In the genomic region with DNA sequence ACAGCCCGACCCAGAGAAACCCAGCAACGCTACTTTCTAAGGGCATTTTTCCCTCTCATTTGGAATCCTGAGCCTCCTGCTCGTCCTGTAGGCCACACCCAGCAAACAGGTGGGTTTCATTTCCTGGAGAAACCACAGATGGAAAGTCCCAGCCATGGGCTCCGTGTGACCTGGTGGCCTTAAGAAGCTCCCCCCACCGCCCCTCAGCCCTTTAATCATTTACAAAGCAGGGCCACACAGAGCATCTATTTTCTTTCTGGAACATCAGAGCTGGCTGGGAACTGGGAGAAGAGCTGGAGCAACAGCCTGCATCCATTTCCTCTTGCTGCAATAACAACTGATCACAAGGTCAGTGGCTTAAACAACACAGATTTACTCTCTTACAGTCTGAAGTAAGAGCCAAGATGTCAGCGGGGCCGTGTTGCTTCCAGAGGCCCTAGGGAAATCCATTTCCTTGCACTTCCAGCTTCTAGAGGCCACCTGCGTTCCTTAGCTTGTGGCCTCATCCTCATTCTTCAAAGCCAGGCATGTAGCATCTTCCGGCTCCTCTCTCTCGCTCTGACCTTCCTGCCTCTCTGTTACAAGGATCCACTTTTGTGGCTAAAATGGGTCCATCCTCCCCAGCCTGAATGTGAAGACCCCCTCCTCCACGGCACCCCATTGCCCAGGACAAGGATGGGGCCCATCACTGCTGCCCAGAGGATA, we compare ENCODE assay signal across 1 cellular context.
TF ChIP-seq lines count a peak whose summit lies in the region.

No MANE protein-coding gene starts in this region.

TF ChIP-seq in HepG2, 621 proteins besides CTCF, POLR2A, EP300 and RAD21 (continued from another document and continues in another):
- TF ChIP-seq, protein P1, sequence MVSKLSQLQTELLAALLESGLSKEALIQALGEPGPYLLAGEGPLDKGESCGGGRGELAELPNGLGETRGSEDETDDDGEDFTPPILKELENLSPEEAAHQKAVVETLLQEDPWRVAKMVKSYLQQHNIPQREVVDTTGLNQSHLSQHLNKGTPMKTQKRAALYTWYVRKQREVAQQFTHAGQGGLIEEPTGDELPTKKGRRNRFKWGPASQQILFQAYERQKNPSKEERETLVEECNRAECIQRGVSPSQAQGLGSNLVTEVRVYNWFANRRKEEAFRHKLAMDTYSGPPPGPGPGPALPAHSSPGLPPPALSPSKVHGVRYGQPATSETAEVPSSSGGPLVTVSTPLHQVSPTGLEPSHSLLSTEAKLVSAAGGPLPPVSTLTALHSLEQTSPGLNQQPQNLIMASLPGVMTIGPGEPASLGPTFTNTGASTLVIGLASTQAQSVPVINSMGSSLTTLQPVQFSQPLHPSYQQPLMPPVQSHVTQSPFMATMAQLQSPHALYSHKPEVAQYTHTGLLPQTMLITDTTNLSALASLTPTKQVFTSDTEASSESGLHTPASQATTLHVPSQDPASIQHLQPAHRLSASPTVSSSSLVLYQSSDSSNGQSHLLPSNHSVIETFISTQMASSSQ (IDR thresholded peaks at IDR 0.05; ENCODE audit: low read depth), result peak; percentile 86
- TF ChIP-seq, protein P1 (CRISPR knock-in tag; IDR thresholded peaks at IDR 0.05; ENCODE audit: borderline replicate concordance), result peak; percentile 90
- TF ChIP-seq SMARCE1 (IDR thresholded peaks at IDR 0.05; ENCODE audit: borderline replicate concordance) (no peak), RBM39 (IDR thresholded peaks at IDR 0.05; ENCODE audit: low read depth, low read length, poor library complexity, severe bottlenecking) (no peak), ZNF775 (CRISPR knock-in tag; IDR thresholded peaks at IDR 0.05; ENCODE audit: borderline replicate concordance) (no peak), SRF (IDR thresholded peaks at IDR 0.05; ENCODE audit: low read depth, low read length) (no peak), SSRP1 (CRISPR knock-in tag; IDR thresholded peaks at IDR 0.05) (no peak), HOXA3 (CRISPR knock-in tag; IDR thresholded peaks at IDR 0.05) (peak; percentile 12; the same call in 1 of the 2 replicates), ZC3H13 (CRISPR knock-in tag; IDR thresholded peaks at IDR 0.05) (no peak), CBFB (CRISPR knock-in tag; IDR thresholded peaks at IDR 0.05) (no peak), MIER3 (CRISPR knock-in tag; IDR thresholded peaks at IDR 0.05; ENCODE audit: borderline replicate concordance) (0 out of 2 replicates have a peak, but pooled peaks have one; percentile 46), ELF3 (CRISPR knock-in tag; IDR thresholded peaks at IDR 0.05) (peak; percentile 80), SP5 (CRISPR knock-in tag; IDR thresholded peaks at IDR 0.05; ENCODE audit: borderline replicate concordance, low read depth) (peak; percentile 61), ZNF10 (CRISPR knock-in tag; IDR thresholded peaks at IDR 0.05; ENCODE audit: borderline replicate concordance, low read depth) (no peak), FOXA3 (CRISPR knock-in tag; IDR thresholded peaks at IDR 0.05) (peak; percentile 43), KAT7 (CRISPR knock-in tag; IDR thresholded peaks at IDR 0.05; ENCODE audit: borderline replicate concordance) (no peak), NFATC3 (CRISPR knock-in tag; IDR thresholded peaks at IDR 0.05) (no peak), ZNF792 (CRISPR knock-in tag; IDR thresholded peaks at IDR 0.05) (peak; percentile 37; the same call in 1 of the 2 replicates), NFYC (CRISPR knock-in tag; IDR thresholded peaks at IDR 0.05) (no peak), CAMTA2 (CRISPR knock-in tag; IDR thresholded peaks at IDR 0.05; ENCODE audit: borderline replicate concordance) (no peak), ZNF501 (CRISPR knock-in tag; IDR thresholded peaks at IDR 0.05) (peak; percentile 87), ZNF720 (CRISPR knock-in tag; IDR thresholded peaks at IDR 0.05) (0 out of 2 replicates have a peak, but pooled peaks have one; percentile 23)
- TF ChIP-seq, protein P2, sequence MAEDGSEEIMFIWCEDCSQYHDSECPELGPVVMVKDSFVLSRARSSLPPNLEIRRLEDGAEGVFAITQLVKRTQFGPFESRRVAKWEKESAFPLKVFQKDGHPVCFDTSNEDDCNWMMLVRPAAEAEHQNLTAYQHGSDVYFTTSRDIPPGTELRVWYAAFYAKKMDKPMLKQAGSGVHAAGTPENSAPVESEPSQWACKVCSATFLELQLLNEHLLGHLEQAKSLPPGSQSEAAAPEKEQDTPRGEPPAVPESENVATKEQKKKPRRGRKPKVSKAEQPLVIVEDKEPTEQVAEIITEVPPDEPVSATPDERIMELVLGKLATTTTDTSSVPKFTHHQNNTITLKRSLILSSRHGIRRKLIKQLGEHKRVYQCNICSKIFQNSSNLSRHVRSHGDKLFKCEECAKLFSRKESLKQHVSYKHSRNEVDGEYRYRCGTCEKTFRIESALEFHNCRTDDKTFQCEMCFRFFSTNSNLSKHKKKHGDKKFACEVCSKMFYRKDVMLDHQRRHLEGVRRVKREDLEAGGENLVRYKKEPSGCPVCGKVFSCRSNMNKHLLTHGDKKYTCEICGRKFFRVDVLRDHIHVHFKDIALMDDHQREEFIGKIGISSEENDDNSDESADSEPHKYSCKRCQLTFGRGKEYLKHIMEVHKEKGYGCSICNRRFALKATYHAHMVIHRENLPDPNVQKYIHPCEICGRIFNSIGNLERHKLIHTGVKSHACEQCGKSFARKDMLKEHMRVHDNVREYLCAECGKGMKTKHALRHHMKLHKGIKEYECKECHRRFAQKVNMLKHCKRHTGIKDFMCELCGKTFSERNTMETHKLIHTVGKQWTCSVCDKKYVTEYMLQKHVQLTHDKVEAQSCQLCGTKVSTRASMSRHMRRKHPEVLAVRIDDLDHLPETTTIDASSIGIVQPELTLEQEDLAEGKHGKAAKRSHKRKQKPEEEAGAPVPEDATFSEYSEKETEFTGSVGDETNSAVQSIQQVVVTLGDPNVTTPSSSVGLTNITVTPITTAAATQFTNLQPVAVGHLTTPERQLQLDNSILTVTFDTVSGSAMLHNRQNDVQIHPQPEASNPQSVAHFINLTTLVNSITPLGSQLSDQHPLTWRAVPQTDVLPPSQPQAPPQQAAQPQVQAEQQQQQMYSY (CRISPR knock-in tag; IDR thresholded peaks at IDR 0.05), result peak; percentile 23; the same call in 1 of the 2 replicates
- TF ChIP-seq, protein P3, sequence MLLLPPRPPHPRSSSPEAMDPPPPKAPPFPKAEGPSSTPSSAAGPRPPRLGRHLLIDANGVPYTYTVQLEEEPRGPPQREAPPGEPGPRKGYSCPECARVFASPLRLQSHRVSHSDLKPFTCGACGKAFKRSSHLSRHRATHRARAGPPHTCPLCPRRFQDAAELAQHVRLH (CRISPR knock-in tag; IDR thresholded peaks at IDR 0.05; ENCODE audit: borderline replicate concordance, low read depth), result 0 out of 2 replicates have a peak, but pooled peaks have one; percentile 10
- TF ChIP-seq, protein P4, sequence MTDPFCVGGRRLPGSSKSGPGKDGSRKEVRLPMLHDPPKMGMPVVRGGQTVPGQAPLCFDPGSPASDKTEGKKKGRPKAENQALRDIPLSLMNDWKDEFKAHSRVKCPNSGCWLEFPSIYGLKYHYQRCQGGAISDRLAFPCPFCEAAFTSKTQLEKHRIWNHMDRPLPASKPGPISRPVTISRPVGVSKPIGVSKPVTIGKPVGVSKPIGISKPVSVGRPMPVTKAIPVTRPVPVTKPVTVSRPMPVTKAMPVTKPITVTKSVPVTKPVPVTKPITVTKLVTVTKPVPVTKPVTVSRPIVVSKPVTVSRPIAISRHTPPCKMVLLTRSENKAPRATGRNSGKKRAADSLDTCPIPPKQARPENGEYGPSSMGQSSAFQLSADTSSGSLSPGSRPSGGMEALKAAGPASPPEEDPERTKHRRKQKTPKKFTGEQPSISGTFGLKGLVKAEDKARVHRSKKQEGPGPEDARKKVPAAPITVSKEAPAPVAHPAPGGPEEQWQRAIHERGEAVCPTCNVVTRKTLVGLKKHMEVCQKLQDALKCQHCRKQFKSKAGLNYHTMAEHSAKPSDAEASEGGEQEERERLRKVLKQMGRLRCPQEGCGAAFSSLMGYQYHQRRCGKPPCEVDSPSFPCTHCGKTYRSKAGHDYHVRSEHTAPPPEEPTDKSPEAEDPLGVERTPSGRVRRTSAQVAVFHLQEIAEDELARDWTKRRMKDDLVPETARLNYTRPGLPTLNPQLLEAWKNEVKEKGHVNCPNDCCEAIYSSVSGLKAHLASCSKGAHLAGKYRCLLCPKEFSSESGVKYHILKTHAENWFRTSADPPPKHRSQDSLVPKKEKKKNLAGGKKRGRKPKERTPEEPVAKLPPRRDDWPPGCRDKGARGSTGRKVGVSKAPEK (CRISPR knock-in tag; IDR thresholded peaks at IDR 0.05; ENCODE audit: borderline replicate concordance), result no peak
- TF ChIP-seq, protein P5, sequence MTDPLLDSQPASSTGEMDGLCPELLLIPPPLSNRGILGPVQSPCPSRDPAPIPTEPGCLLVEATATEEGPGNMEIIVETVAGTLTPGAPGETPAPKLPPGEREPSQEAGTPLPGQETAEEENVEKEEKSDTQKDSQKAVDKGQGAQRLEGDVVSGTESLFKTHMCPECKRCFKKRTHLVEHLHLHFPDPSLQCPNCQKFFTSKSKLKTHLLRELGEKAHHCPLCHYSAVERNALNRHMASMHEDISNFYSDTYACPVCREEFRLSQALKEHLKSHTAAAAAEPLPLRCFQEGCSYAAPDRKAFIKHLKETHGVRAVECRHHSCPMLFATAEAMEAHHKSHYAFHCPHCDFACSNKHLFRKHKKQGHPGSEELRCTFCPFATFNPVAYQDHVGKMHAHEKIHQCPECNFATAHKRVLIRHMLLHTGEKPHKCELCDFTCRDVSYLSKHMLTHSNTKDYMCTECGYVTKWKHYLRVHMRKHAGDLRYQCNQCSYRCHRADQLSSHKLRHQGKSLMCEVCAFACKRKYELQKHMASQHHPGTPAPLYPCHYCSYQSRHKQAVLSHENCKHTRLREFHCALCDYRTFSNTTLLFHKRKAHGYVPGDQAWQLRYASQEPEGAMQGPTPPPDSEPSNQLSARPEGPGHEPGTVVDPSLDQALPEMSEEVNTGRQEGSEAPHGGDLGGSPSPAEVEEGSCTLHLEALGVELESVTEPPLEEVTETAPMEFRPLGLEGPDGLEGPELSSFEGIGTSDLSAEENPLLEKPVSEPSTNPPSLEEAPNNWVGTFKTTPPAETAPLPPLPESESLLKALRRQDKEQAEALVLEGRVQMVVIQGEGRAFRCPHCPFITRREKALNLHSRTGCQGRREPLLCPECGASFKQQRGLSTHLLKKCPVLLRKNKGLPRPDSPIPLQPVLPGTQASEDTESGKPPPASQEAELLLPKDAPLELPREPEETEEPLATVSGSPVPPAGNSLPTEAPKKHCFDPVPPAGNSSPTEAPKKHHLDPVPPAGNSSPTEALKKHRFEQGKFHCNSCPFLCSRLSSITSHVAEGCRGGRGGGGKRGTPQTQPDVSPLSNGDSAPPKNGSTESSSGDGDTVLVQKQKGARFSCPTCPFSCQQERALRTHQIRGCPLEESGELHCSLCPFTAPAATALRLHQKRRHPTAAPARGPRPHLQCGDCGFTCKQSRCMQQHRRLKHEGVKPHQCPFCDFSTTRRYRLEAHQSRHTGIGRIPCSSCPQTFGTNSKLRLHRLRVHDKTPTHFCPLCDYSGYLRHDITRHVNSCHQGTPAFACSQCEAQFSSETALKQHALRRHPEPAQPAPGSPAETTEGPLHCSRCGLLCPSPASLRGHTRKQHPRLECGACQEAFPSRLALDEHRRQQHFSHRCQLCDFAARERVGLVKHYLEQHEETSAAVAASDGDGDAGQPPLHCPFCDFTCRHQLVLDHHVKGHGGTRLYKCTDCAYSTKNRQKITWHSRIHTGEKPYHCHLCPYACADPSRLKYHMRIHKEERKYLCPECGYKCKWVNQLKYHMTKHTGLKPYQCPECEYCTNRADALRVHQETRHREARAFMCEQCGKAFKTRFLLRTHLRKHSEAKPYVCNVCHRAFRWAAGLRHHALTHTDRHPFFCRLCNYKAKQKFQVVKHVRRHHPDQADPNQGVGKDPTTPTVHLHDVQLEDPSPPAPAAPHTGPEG (CRISPR knock-in tag; IDR thresholded peaks at IDR 0.05), result no peak
- TF ChIP-seq, protein P6, sequence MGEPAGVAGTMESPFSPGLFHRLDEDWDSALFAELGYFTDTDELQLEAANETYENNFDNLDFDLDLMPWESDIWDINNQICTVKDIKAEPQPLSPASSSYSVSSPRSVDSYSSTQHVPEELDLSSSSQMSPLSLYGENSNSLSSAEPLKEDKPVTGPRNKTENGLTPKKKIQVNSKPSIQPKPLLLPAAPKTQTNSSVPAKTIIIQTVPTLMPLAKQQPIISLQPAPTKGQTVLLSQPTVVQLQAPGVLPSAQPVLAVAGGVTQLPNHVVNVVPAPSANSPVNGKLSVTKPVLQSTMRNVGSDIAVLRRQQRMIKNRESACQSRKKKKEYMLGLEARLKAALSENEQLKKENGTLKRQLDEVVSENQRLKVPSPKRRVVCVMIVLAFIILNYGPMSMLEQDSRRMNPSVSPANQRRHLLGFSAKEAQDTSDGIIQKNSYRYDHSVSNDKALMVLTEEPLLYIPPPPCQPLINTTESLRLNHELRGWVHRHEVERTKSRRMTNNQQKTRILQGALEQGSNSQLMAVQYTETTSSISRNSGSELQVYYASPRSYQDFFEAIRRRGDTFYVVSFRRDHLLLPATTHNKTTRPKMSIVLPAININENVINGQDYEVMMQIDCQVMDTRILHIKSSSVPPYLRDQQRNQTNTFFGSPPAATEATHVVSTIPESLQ (CRISPR knock-in tag; conservative IDR thresholded peaks at IDR 0.05), result no peak
